1 cellular context compared by ENCODE assay signal in genomic region chr7:36286688-36287087, GRCh38.
TF ChIP-seq lines count a peak whose summit lies in the region.

No MANE protein-coding gene starts in this region.

TF ChIP-seq in A549, 52 proteins besides CTCF, POLR2A, EP300 and RAD21 (continued from another document):
- no peak for TF ChIP-seq ELK1 (IDR thresholded peaks at IDR 0.05; ENCODE audit: low read depth, low read length)
- no peak for TF ChIP-seq KDM5A (IDR thresholded peaks at IDR 0.05)
- TF ChIP-seq HEYL (CRISPR knock-in tag; IDR thresholded peaks at IDR 0.05), result no peak
- TF ChIP-seq HES2 (IDR thresholded peaks at IDR 0.05), result no peak
- TF ChIP-seq ZSCAN20 (CRISPR knock-in tag; IDR thresholded peaks at IDR 0.05), result no peak
- no peak for TF ChIP-seq ESRRA (IDR thresholded peaks at IDR 0.05; ENCODE audit: borderline replicate concordance, low read length)
- TF ChIP-seq MAZ (IDR thresholded peaks at IDR 0.05; ENCODE audit: borderline replicate concordance, low read depth, low read length), result no peak
